9 cellular contexts compared by ENCODE assay signal in the genomic region with DNA sequence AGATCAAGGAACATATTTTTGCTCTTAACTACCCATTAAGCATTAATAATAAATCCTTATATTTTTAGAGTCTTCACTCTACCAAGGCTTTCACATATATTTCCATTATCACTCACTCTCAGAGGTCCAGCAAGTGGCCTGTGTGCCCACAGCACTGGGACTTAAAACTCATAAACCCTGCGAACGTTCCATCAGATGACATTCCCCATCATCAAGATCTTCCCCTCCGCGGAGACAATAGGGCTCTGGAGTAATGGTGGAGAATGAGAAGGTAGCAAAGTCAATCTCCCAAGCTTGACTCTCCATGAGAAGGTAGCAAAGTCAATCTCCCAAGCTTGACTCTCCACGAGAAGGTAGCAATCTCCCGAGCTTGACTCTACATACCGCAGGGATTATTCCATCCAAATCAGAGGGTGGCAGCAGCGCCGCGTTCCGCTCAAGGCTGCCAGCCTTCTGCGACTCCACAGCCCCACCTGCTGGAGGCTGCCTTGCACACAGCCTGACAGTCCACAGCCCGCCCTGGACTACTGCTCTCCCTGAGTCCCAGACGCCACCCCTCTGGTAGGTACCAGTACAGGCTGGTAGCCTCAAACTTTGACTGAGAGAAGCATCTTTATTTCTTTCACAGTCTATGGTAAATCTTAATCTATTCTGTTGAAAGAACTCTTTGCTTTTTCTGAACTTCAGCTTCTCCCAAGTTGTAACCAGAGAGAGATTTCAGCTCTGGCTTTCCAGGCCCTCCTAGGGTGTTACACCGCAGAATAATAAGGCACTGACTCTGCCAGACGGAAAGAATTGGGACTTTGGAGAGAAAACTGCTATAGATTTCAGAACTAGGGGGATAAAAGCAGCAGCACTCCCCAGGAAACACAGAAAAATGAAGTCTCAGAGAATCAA. TPM values are rescaled to one million over a fixed set of nuclear protein-coding genes. Genes with fewer than 3 reads are reported as not detected.
DNase-seq lines count a peak whose midpoint lies in the region; ATAC-seq and TF ChIP-seq lines count a peak whose summit lies in the region.
"Had no signal": no experiment of that assay in that cellular context is flagged by ENCODE, and none has a peak within 500 bp of the region (broad histone marks: within the 10 kb centered on the region; RNA-seq: fewer than 3 reads in every experiment).

No MANE protein-coding gene starts in this region.

- TF ChIP-seq CTCF in endothelial cell (IDR thresholded peaks at IDR 0.05; ENCODE audit: unreplicated experiment) = peak; percentile 74

- in situ Hi-C loops in Caki2 (cut with HindIII; ENCODE audit: low pct_unique_long_range_greater_than_20kb, low sequenced_read_pairs) = no loop called here

- H3K27me3 Mint-ChIP-seq in endothelial cell (ENCODE audit: unreplicated experiment) = peaks cover 6% of the 10 kb centered on the region

- H3K4me3 Mint-ChIP-seq in endothelial cell (ENCODE audit: unreplicated experiment) = no peak overlapping the region
- H3K4me3 Mint-ChIP-seq: activated naive CD4-positive, alpha-beta T cell treated with anti-CD3 and anti-CD28 coated beads, Interleukin-2, amount 50 U/mL, for 24 hours had no signal

- no peaks in the 10 kb centered on the region for H3K9me3 Mint-ChIP-seq in endothelial cell (ENCODE audit: unreplicated experiment)
- H3K9me3 Mint-ChIP-seq: activated naive CD4-positive, alpha-beta T cell treated with anti-CD3 and anti-CD28 coated beads, Interleukin-2, amount 50 U/mL, for 24 hours had no signal

- no peaks in the 10 kb centered on the region for H3K9me3 ChIP-seq in NT2/D1 (ENCODE audit: insufficient read depth, low read length)

- peaks cover 2% of the 10 kb centered on the region for H3K27me3 ChIP-seq in NT2/D1 (ENCODE audit: insufficient read depth, insufficient read length)

- H3K36me3 ChIP-seq in NT2/D1 (ENCODE audit: insufficient read depth, insufficient read length, low read length) = no peaks in the 10 kb centered on the region

- peak; percentile 93 for ATAC-seq in GM21360 (IDR thresholded peaks at IDR 0.05; ENCODE audit: unreplicated experiment)

- H3K36me3 Mint-ChIP-seq in endothelial cell (ENCODE audit: low read depth, unreplicated experiment) = no peaks in the 10 kb centered on the region
- H3K36me3 Mint-ChIP-seq: activated naive CD4-positive, alpha-beta T cell treated with anti-CD3 and anti-CD28 coated beads, Interleukin-2, amount 50 U/mL, for 24 hours had no signal

- no peaks in the 10 kb centered on the region for H3K4me1 Mint-ChIP-seq in endothelial cell (ENCODE audit: unreplicated experiment)

- no peak overlapping the region for H3K27ac Mint-ChIP-seq in endothelial cell (ENCODE audit: unreplicated experiment)

- no peak overlapping the region for H3K4me3 ChIP-seq in NT2/D1 (ENCODE audit: insufficient read length, low read depth)

- no peak overlapping the region for H3K9ac ChIP-seq in NT2/D1 (ENCODE audit: insufficient read length, low read depth)

- DNase-seq in Caki2 (ENCODE audit: low read depth) (peak; percentile 59), HS-27A (ENCODE audit: low read depth) (peak; percentile 71), NT2/D1 (ENCODE audit: low read depth, low spot score) (peak; percentile 92), endothelial cell (ENCODE audit: low spot score) (peak; percentile 97), mucosa of gallbladder (ENCODE audit: low spot score) (peak; percentile 90)
- DNase-seq in activated CD8-positive, alpha-beta memory T cell treated with anti-CD3 and anti-CD28 coated beads, Interleukin-2, amount 50 U/mL, for 1 hour (ENCODE audit: extremely low read depth) = peak; percentile 39
- DNase-seq in stimulated activated CD8-positive, alpha-beta memory T cell treated with anti-CD3 and anti-CD28 coated beads, Interleukin-4, amount 100 ng/mL, for 4 hours (ENCODE audit: low read depth in 2 of 2, low spot score in 1 of 2) = peak; percentile 56 to 67

- H3K4me1 ChIP-seq in NT2/D1 (ENCODE audit: insufficient read depth, insufficient read length) = no peaks in the 10 kb centered on the region

RNA-seq across cellular contexts. Expression of a gene that starts 26.4 kb away (rescaled TPM):
- total RNA-seq in Caki2 (2014; rRNA removed; shearing (Covaris generic); ENCODE audit: low replicate concordance) = 4.8 and 10.6 TPM in 2 replicates
- total RNA-seq in endothelial cell (ENCODE audit: unreplicated experiment) (84.0 TPM), mucosa of gallbladder (56.0 TPM)

Comparison
In these comparisons a context has a peak if more than half of its experiments do, and no peak if none do; other contexts are left out.
1. DNase-seq: peak in every context shown above with its lines; median percentile 97 in endothelial cell; 92 in NT2/D1; 90 in mucosa of gallbladder; 71 in HS-27A; 62 in stimulated activated CD8-positive, alpha-beta memory T cell treated with anti-CD3 and anti-CD28 coated beads, Interleukin-4, amount 100 ng/mL, for 4 hours; 59 in Caki2; 39 in activated CD8-positive, alpha-beta memory T cell treated with anti-CD3 and anti-CD28 coated beads, Interleukin-2, amount 50 U/mL, for 1 hour.